9 cellular contexts compared by ENCODE assay signal in the genomic region with DNA sequence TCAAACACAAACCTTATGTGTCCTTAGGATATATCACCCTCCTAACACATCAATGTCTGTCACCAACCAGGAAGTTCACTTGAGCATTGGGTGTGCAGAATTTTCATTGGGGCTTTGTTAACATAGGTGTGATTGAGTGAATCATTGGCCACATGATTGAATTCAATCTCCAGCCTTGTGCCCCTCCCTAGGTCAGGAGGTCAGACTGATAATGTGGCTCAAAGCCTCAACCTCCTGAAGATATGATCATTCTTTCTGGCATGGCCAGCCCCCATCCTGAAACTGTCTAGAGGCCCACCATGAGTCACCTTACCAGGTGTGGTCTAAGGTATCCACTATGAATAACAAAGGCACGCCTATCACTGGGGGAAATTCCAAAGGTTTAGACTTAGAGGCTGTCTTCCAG.
DNase-seq lines count a peak whose midpoint lies in the region; ATAC-seq and TF ChIP-seq lines count a peak whose summit lies in the region.
"Had no signal": no experiment of that assay in that cellular context is flagged by ENCODE, and none has a peak within 500 bp of the region (broad histone marks: within the 10 kb centered on the region; RNA-seq: fewer than 3 reads in every experiment).

No MANE protein-coding gene starts in this region.

- intact Hi-C loops in prostate gland (cut with DNase I), result no loop called here

- TF ChIP-seq POLR2A in prostate gland (IDR thresholded peaks at IDR 0.05), result no peak

- H3K4me3 ChIP-seq in hepatocyte (no peak overlapping the region), prostate gland (no peak overlapping the region)

- peak overlapping the region; percentile 94 for H3K27ac Mint-ChIP-seq in WTC11

- DNase-seq in activated CD4-positive, alpha-beta T cell treated with anti-CD3 and anti-CD28 coated beads for 48 hours, result peak; percentile 58
- no peak for DNase-seq in activated CD4-positive, alpha-beta T cell treated with anti-CD3 and anti-CD28 coated beads for 4 hours
- DNase-seq in WTC11 (ENCODE audit: low spot score), result peak; percentile 33
- peak; percentile 84 for DNase-seq in hepatocyte (ENCODE audit: low spot score)
- peak; percentile 57 for DNase-seq in stimulated activated CD8-positive, alpha-beta memory T cell treated with anti-CD3 and anti-CD28 coated beads, Interleukin-4, amount 100 ng/mL, for 48 hours
- no peak for DNase-seq in HEK293T (ENCODE audit: extremely low spot score)
- no peak for DNase-seq in prostate gland (ENCODE audit: low spot score)
- DNase-seq in hippocampal formation (lab: John Stamatoyannopoulos, UW), result no peak

- no peak overlapping the region for H2AFZ ChIP-seq in hepatocyte

- TF ChIP-seq CTCF in WTC11 (IDR thresholded peaks at IDR 0.05) (no peak), hepatocyte (IDR thresholded peaks at IDR 0.05; ENCODE audit: poor library complexity) (no peak), prostate gland (IDR thresholded peaks at IDR 0.05) (no peak)

- CTCF ChIA-PET in WTC11 (lab: Charles Lee) (no interaction called here), HEK293T (lab: Yijun Ruan, JAX) (no interaction called here)

- H3K4me3 Mint-ChIP-seq in WTC11, result peak overlapping the region; percentile 10

- WGBS in hepatocyte (ENCODE audit: low lambda C conversion rate, missing lambda C conversion rate), result 46% methylated on average over 1 of the region's 1 CpG
- 86% methylated on average over 1 of the region's 1 CpG for WGBS in prostate gland

- H3K4me1 Mint-ChIP-seq in WTC11, result peaks cover 64% of the 10 kb centered on the region

- H3K4me1 ChIP-seq in hepatocyte (ENCODE audit: insufficient read depth) (peaks cover 9% of the 10 kb centered on the region), prostate gland (replicated peaks) (no peaks in the 10 kb centered on the region)

- no peaks in the 10 kb centered on the region for H4K20me1 ChIP-seq in hepatocyte (ENCODE audit: insufficient read depth, poor library complexity, severe bottlenecking)

- H3K4me2 ChIP-seq in hepatocyte, result peak overlapping the region; percentile 63

- peak overlapping the region; percentile 99 for H3K27ac ChIP-seq in hepatocyte
- H3K27ac ChIP-seq in prostate gland, result no peak overlapping the region

- ATAC-seq in WTC11, result peak; percentile 74
- ATAC-seq: Right ventricle myocardium inferior had no signal

- peaks cover 8% of the 10 kb centered on the region for H3K79me2 ChIP-seq in hepatocyte

- peaks cover 29% of the 10 kb centered on the region for H3K36me3 Mint-ChIP-seq in WTC11

- H3K9me3 ChIP-seq in hepatocyte (ENCODE audit: low read depth) (no peaks in the 10 kb centered on the region), prostate gland (no peaks in the 10 kb centered on the region)

- POLR2A ChIA-PET in WTC11 (lab: Charles Lee), result no interaction called here
- POLR2A ChIA-PET in HEK293T (lab: Yijun Ruan, JAX), result no interaction called here

- no peaks in the 10 kb centered on the region for H3K9me2 ChIP-seq in hepatocyte (replicated peaks; ENCODE audit: insufficient read depth)

- peaks cover 7% of the 10 kb centered on the region; the same call in 1 of the 2 replicates for H3K9me3 Mint-ChIP-seq in WTC11

- H3K27me3 Mint-ChIP-seq in WTC11 (ENCODE audit: low read depth), result no peaks in the 10 kb centered on the region

- H3K36me3 ChIP-seq in hepatocyte (replicated peaks; ENCODE audit: insufficient read depth, low read depth) (peaks cover 6% of the 10 kb centered on the region), prostate gland (no peaks in the 10 kb centered on the region)

- no peaks in the 10 kb centered on the region for H3K27me3 ChIP-seq in hepatocyte
- no peaks in the 10 kb centered on the region for H3K27me3 ChIP-seq in prostate gland (replicated peaks; ENCODE audit: insufficient read depth)

TF ChIP-seq in WTC11, 78 proteins besides CTCF, POLR2A, EP300 and RAD21 (continues in another document):
- TF ChIP-seq, protein P1, sequence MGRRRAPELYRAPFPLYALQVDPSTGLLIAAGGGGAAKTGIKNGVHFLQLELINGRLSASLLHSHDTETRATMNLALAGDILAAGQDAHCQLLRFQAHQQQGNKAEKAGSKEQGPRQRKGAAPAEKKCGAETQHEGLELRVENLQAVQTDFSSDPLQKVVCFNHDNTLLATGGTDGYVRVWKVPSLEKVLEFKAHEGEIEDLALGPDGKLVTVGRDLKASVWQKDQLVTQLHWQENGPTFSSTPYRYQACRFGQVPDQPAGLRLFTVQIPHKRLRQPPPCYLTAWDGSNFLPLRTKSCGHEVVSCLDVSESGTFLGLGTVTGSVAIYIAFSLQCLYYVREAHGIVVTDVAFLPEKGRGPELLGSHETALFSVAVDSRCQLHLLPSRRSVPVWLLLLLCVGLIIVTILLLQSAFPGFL (CRISPR knock-in tag; IDR thresholded peaks at IDR 0.05; ENCODE audit: borderline replicate concordance), result no peak
- TF ChIP-seq ZNF263 (CRISPR knock-in tag; IDR thresholded peaks at IDR 0.05; ENCODE audit: low read depth) (no peak), SOX15 (CRISPR knock-in tag; IDR thresholded peaks at IDR 0.05) (no peak), ZNF121 (CRISPR knock-in tag; IDR thresholded peaks at IDR 0.05) (no peak), TP53 (CRISPR knock-in tag; IDR thresholded peaks at IDR 0.05) (no peak)
- TF ChIP-seq, protein P2, sequence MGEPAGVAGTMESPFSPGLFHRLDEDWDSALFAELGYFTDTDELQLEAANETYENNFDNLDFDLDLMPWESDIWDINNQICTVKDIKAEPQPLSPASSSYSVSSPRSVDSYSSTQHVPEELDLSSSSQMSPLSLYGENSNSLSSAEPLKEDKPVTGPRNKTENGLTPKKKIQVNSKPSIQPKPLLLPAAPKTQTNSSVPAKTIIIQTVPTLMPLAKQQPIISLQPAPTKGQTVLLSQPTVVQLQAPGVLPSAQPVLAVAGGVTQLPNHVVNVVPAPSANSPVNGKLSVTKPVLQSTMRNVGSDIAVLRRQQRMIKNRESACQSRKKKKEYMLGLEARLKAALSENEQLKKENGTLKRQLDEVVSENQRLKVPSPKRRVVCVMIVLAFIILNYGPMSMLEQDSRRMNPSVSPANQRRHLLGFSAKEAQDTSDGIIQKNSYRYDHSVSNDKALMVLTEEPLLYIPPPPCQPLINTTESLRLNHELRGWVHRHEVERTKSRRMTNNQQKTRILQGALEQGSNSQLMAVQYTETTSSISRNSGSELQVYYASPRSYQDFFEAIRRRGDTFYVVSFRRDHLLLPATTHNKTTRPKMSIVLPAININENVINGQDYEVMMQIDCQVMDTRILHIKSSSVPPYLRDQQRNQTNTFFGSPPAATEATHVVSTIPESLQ (CRISPR knock-in tag; IDR thresholded peaks at IDR 0.05), result no peak
- TF ChIP-seq, protein P3, sequence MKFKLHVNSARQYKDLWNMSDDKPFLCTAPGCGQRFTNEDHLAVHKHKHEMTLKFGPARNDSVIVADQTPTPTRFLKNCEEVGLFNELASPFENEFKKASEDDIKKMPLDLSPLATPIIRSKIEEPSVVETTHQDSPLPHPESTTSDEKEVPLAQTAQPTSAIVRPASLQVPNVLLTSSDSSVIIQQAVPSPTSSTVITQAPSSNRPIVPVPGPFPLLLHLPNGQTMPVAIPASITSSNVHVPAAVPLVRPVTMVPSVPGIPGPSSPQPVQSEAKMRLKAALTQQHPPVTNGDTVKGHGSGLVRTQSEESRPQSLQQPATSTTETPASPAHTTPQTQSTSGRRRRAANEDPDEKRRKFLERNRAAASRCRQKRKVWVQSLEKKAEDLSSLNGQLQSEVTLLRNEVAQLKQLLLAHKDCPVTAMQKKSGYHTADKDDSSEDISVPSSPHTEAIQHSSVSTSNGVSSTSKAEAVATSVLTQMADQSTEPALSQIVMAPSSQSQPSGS (CRISPR knock-in tag; IDR thresholded peaks at IDR 0.05; ENCODE audit: borderline replicate concordance, low read depth), result no peak

TF ChIP-seq in HEK293T, 16 proteins besides CTCF, POLR2A, EP300 and RAD21:
- TF ChIP-seq ELF4 (IDR thresholded peaks at IDR 0.05), result no peak
- no peak for TF ChIP-seq L3MBTL2 (conservative IDR thresholded peaks at IDR 0.05)
- no peak for TF ChIP-seq BHLHE40 (IDR thresholded peaks at IDR 0.05; ENCODE audit: borderline replicate concordance)
- TF ChIP-seq NFRKB (IDR thresholded peaks at IDR 0.05), result no peak
- TF ChIP-seq, protein P4, sequence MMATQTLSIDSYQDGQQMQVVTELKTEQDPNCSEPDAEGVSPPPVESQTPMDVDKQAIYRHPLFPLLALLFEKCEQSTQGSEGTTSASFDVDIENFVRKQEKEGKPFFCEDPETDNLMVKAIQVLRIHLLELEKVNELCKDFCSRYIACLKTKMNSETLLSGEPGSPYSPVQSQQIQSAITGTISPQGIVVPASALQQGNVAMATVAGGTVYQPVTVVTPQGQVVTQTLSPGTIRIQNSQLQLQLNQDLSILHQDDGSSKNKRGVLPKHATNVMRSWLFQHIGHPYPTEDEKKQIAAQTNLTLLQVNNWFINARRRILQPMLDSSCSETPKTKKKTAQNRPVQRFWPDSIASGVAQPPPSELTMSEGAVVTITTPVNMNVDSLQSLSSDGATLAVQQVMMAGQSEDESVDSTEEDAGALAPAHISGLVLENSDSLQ (IDR thresholded peaks at IDR 0.05), result no peak
- no peak for TF ChIP-seq FOXA1 (IDR thresholded peaks at IDR 0.05)
- no peak for TF ChIP-seq ZNF384 (IDR thresholded peaks at IDR 0.05)
- TF ChIP-seq ARNT (IDR thresholded peaks at IDR 0.05), result no peak
- no peak for TF ChIP-seq HDGF (IDR thresholded peaks at IDR 0.05; ENCODE audit: borderline replicate concordance)
- no peak for TF ChIP-seq FOXM1 (IDR thresholded peaks at IDR 0.05; ENCODE audit: borderline replicate concordance)
- TF ChIP-seq FOXK2 (IDR thresholded peaks at IDR 0.05), result no peak
- TF ChIP-seq SUZ12 (IDR thresholded peaks at IDR 0.05), result no peak
- no peak for TF ChIP-seq TARDBP (IDR thresholded peaks at IDR 0.05)
- no peak for TF ChIP-seq LEF1 (IDR thresholded peaks at IDR 0.05; ENCODE audit: borderline replicate concordance)
- TF ChIP-seq CTBP1 (IDR thresholded peaks at IDR 0.05; ENCODE audit: borderline replicate concordance), result no peak
- no peak for TF ChIP-seq SP1 (IDR thresholded peaks at IDR 0.05)

Comparison
In these comparisons a context has a peak if more than half of its experiments do, and no peak if none do; other contexts are left out.
1. DNase-seq: peak in activated CD4-positive, alpha-beta T cell treated with anti-CD3 and anti-CD28 coated beads for 48 hours (single experiment), WTC11 (single experiment), hepatocyte (single experiment) and stimulated activated CD8-positive, alpha-beta memory T cell treated with anti-CD3 and anti-CD28 coated beads, Interleukin-4, amount 100 ng/mL, for 48 hours (single experiment); none in activated CD4-positive, alpha-beta T cell treated with anti-CD3 and anti-CD28 coated beads for 4 hours (0 of 2), HEK293T (single experiment), prostate gland (single experiment) and hippocampal formation (0 of 2).